7 cellular contexts compared by ENCODE assay signal in the genomic region with DNA sequence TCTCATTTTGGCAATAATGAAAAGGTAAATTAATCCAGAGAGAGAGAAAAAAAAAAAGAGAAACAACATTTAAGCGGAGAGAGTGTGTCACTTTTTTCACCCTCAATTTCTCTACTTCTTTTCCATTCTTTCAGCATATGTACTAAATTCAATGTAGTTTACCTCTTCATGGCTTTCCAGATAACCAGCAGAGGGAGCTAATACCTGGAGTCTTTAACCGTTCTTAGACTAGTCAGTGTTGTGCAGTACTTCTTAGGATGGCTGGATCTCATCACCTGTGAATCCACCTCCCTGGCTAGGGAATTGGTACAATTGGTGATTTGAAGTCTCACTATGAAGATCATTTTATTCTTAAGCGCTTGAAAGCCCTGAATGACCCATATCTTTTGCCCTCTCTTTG.
A peak's percentile ranks its signal among the peaks of the same experiment; 100 is the strongest.
DNase-seq lines count a peak whose midpoint lies in the region; ATAC-seq, FAIRE-seq and TF ChIP-seq lines count a peak whose summit lies in the region.
"Not testable (repeated sequence)": the region's sequence is repeated elsewhere in the genome, so short reads cannot be mapped to it uniquely, and the experiment has no call there.

No MANE protein-coding gene starts in this region.

- H3K27ac Mint-ChIP-seq in GM23338; WTC11; stimulated activated naive CD8-positive, alpha-beta T cell treated with anti-CD3 and anti-CD28 coated beads, Interleukin-15, amount 100 ng/mL, for 72 hours: not testable (repeated sequence)

- H4K20me1 ChIP-seq in GM23338 (replicated peaks; ENCODE audit: insufficient read depth), result not testable (repeated sequence)

- not testable (repeated sequence) for H3K4me3 ChIP-seq in A549, GM23338

- peak; percentile 70 to 79; a peak in 4 of 6 replicates for ATAC-seq in A549
- ATAC-seq in GM23338, result peak; percentile 67
- peak; percentile 42 for ATAC-seq in HG02798 (IDR thresholded peaks at IDR 0.05; ENCODE audit: poor library complexity, unreplicated experiment)
- peak; percentile 75 for ATAC-seq in WTC11
- peak; percentile 73 for ATAC-seq in left lobe of liver
- peak; percentile 75 for ATAC-seq in stimulated activated naive CD8-positive, alpha-beta T cell treated with anti-CD3 and anti-CD28 coated beads, Interleukin-15, amount 100 ng/mL, for 72 hours

- H3K79me2 ChIP-seq in GM23338 (replicated peaks; ENCODE audit: insufficient read depth), result not testable (repeated sequence)

- H3K36me3 Mint-ChIP-seq in GM23338 (ENCODE audit: low read depth); WTC11: not testable (repeated sequence)

- no CpG with 5 or more reads among the region's 3 CpGs for WGBS in A549 (ENCODE audit: missing lambda C conversion rate)

- TF ChIP-seq CTCF in A549 (IDR thresholded peaks at IDR 0.05); GM23338 (conservative IDR thresholded peaks at IDR 0.05; ENCODE audit: low read depth in 2 of 2); WTC11 (IDR thresholded peaks at IDR 0.05): not testable (repeated sequence)

- not testable (repeated sequence) for TF ChIP-seq RAD21 in A549 (conservative IDR thresholded peaks at IDR 0.05 in 1 of 2, IDR thresholded peaks at IDR 0.05 in 1 of 2)

- POLR2A ChIA-PET in A549 (lab: Yijun Ruan, JAX); WTC11 (lab: Charles Lee): not testable (repeated sequence)

- H3K4me2 ChIP-seq in A549, GM23338: not testable (repeated sequence)

- not testable (repeated sequence) for H3K27ac ChIP-seq in A549; GM23338 (ENCODE audit: low read depth)

- CTCF ChIA-PET in A549 (lab: Yijun Ruan, JAX); WTC11 (lab: Charles Lee): not testable (repeated sequence)

- H3K9me2 ChIP-seq in GM23338 (ENCODE audit: insufficient read depth), result not testable (repeated sequence)

- not testable (repeated sequence) for TF ChIP-seq EP300 in A549 (IDR thresholded peaks at IDR 0.05)

- not testable (repeated sequence) for H3K4me1 Mint-ChIP-seq in GM23338; WTC11; stimulated activated naive CD8-positive, alpha-beta T cell treated with anti-CD3 and anti-CD28 coated beads, Interleukin-15, amount 100 ng/mL, for 72 hours

- H3K36me3 ChIP-seq in GM23338 (ENCODE audit: insufficient read depth), result not testable (repeated sequence)

- not testable (repeated sequence) for H3F3A ChIP-seq in GM23338 (replicated peaks; ENCODE audit: low read depth)

- not testable (repeated sequence) for H3K9me3 ChIP-seq in A549

- not testable (repeated sequence) for FAIRE-seq in A549 (lab: Jason Lieb, UNC)
- peak; percentile 70 for FAIRE-seq in RCC 7860 (lab: Jason Lieb, UNC)

- TF ChIP-seq POLR2A in A549 (IDR thresholded peaks at IDR 0.05; ENCODE audit: low read length), result not testable (repeated sequence)

- H3K4me3 Mint-ChIP-seq in GM23338; WTC11; stimulated activated naive CD8-positive, alpha-beta T cell treated with anti-CD3 and anti-CD28 coated beads, Interleukin-15, amount 100 ng/mL, for 72 hours: not testable (repeated sequence)

- H3K27me3 Mint-ChIP-seq in GM23338 (ENCODE audit: insufficient read depth, low read depth, poor library complexity); WTC11 (ENCODE audit: low read depth); stimulated activated naive CD8-positive, alpha-beta T cell treated with anti-CD3 and anti-CD28 coated beads, Interleukin-15, amount 100 ng/mL, for 72 hours: not testable (repeated sequence)

- not testable (repeated sequence) for DNase-seq in A549 (ENCODE audit: low read depth in 1 of 2, low spot score in 1 of 2); GM23338 (ENCODE audit: low spot score); RCC 7860 (ENCODE audit: low spot score); WTC11 (ENCODE audit: low spot score); left lobe of liver (ENCODE audit: low spot score); stimulated activated naive CD8-positive, alpha-beta T cell treated with anti-CD3 and anti-CD28 coated beads, Interleukin-15, amount 100 ng/mL, for 72 hours

- not testable (repeated sequence) for H3K4me1 ChIP-seq in A549; GM23338 (ENCODE audit: insufficient read depth)

- H3K27me3 ChIP-seq in GM23338 (ENCODE audit: insufficient read depth), result not testable (repeated sequence)

- H2AFZ ChIP-seq in GM23338, result not testable (repeated sequence)

- H3K9me3 Mint-ChIP-seq in GM23338; WTC11; stimulated activated naive CD8-positive, alpha-beta T cell treated with anti-CD3 and anti-CD28 coated beads, Interleukin-15, amount 100 ng/mL, for 72 hours: not testable (repeated sequence)
